ENCODE assay signal across 1 cellular context in genomic region chr17:79865351-79866210, GRCh38.
TF ChIP-seq lines count a peak whose summit lies in the region.

No MANE protein-coding gene starts in this region.

TF ChIP-seq in HepG2, 621 proteins besides CTCF, POLR2A, EP300 and RAD21:
- TF ChIP-seq, protein P1, sequence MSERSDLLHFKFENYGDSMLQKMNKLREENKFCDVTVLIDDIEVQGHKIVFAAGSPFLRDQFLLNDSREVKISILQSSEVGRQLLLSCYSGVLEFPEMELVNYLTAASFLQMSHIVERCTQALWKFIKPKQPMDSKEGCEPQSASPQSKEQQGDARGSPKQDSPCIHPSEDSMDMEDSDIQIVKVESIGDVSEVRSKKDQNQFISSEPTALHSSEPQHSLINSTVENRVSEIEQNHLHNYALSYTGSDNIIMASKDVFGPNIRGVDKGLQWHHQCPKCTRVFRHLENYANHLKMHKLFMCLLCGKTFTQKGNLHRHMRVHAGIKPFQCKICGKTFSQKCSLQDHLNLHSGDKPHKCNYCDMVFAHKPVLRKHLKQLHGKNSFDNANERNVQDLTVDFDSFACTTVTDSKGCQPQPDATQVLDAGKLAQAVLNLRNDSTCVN (CRISPR knock-in tag; IDR thresholded peaks at IDR 0.05; ENCODE audit: borderline replicate concordance) = no peak
- TF ChIP-seq TSC22D2 (CRISPR knock-in tag; IDR thresholded peaks at IDR 0.05; ENCODE audit: borderline replicate concordance) = no peak
- no peak for TF ChIP-seq CENPT (CRISPR knock-in tag; IDR thresholded peaks at IDR 0.05; ENCODE audit: low read depth)
- 0 out of 2 replicates have a peak, but pooled peaks have one; percentile 16 for TF ChIP-seq ZNF501 (CRISPR knock-in tag; IDR thresholded peaks at IDR 0.05)
- no peak for TF ChIP-seq ZNF782 (CRISPR knock-in tag; IDR thresholded peaks at IDR 0.05; ENCODE audit: borderline replicate concordance)
- no peak for TF ChIP-seq ZBTB2 (CRISPR knock-in tag; IDR thresholded peaks at IDR 0.05; ENCODE audit: low read depth)
